1 cellular context compared by ENCODE assay signal in the genomic region with DNA sequence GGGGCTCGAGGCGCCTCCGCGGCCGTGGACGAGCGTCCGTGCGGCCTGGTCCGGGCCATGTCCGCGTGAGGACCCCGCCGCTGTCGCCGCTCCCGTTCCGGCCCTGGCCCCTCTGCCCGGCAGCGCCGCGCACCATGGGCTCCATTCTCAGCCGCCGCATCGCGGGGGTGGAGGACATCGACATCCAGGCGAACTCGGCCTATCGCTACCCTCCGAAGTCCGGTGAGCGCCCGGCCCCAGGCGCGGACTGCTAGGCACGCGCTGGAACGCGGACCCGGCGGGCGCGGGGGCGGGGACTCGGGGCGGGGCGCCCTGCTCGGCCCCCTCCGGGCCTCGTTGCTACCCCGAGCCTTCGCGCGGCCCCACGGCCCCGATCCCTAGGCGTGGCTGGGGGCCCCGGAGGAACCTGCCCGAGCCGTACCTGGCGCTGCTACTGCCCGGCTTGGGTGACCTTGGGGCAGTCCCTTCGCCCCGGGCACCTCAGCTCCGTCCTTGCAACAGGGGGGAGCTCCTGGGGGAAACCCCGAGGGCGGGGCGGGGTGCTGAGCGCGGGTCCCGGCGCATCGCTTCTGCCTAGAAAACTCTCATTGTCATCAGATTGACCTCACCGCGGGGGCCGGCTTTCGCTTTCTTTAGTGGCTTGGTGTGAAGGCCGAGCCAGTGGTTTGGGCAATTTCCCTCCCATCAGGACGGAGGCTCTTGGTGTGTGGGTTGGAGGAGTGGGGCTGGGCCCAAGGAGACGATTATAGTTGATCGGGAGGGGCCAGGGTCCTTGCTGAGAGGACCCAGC.
TF ChIP-seq lines count a peak whose summit lies in the region.

No MANE protein-coding gene starts in this region.

TF ChIP-seq in HepG2, 621 proteins besides CTCF, POLR2A, EP300 and RAD21 (continued from another document and continues in another):
- TF ChIP-seq PRDM15 (CRISPR knock-in tag; IDR thresholded peaks at IDR 0.05): 0 out of 2 replicates have a peak, but pooled peaks have one; percentile 51
- TF ChIP-seq, protein P1, sequence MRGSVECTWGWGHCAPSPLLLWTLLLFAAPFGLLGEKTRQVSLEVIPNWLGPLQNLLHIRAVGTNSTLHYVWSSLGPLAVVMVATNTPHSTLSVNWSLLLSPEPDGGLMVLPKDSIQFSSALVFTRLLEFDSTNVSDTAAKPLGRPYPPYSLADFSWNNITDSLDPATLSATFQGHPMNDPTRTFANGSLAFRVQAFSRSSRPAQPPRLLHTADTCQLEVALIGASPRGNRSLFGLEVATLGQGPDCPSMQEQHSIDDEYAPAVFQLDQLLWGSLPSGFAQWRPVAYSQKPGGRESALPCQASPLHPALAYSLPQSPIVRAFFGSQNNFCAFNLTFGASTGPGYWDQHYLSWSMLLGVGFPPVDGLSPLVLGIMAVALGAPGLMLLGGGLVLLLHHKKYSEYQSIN (CRISPR knock-in tag; IDR thresholded peaks at IDR 0.05; ENCODE audit: borderline replicate concordance): no peak
- TF ChIP-seq, protein P2, sequence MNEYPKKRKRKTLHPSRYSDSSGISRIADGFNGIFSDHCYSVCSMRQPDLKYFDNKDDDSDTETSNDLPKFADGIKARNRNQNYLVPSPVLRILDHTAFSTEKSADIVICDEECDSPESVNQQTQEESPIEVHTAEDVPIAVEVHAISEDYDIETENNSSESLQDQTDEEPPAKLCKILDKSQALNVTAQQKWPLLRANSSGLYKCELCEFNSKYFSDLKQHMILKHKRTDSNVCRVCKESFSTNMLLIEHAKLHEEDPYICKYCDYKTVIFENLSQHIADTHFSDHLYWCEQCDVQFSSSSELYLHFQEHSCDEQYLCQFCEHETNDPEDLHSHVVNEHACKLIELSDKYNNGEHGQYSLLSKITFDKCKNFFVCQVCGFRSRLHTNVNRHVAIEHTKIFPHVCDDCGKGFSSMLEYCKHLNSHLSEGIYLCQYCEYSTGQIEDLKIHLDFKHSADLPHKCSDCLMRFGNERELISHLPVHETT (CRISPR knock-in tag; conservative IDR thresholded peaks at IDR 0.05): 0 out of 2 replicates have a peak, but pooled peaks have one; percentile 38
- TF ChIP-seq ZNF577 (CRISPR knock-in tag; IDR thresholded peaks at IDR 0.05; ENCODE audit: borderline replicate concordance, low read depth): no peak
- TF ChIP-seq SMC3 (IDR thresholded peaks at IDR 0.05; ENCODE audit: low read length): no peak
- TF ChIP-seq PITX1 (CRISPR knock-in tag; IDR thresholded peaks at IDR 0.05): no peak
- TF ChIP-seq, protein P3, sequence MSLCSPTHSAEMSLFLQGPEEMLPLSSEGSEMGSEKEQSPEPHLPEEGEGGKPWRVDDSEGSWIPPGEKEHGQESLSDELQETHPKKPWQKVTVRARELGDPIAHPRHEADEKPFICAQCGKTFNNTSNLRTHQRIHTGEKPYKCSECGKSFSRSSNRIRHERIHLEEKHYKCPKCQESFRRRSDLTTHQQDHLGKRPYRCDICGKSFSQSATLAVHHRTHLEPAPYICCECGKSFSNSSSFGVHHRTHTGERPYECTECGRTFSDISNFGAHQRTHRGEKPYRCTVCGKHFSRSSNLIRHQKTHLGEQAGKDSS (CRISPR knock-in tag; IDR thresholded peaks at IDR 0.05; ENCODE audit: borderline replicate concordance, low read depth): no peak; the same call in 1 of the 2 replicates
- TF ChIP-seq ZNF282 (IDR thresholded peaks at IDR 0.05; ENCODE audit: partially characterized antibody): no peak
- no peak for TF ChIP-seq FOXO4 (CRISPR knock-in tag; conservative IDR thresholded peaks at IDR 0.05)
- TF ChIP-seq GZF1 (CRISPR knock-in tag; IDR thresholded peaks at IDR 0.05): no peak
- TF ChIP-seq ZFP62 (CRISPR knock-in tag; IDR thresholded peaks at IDR 0.05): no peak
- TF ChIP-seq XRCC5 (optimal IDR thresholded peaks at IDR 0.05; ENCODE audit: low read length): no peak
- TF ChIP-seq ATF7-NPFF (CRISPR knock-in tag; IDR thresholded peaks at IDR 0.05; ENCODE audit: low read depth): peak; percentile 81; the same call in 1 of the 2 replicates
- TF ChIP-seq BRCA1 (CRISPR knock-in tag; IDR thresholded peaks at IDR 0.05): no peak
- TF ChIP-seq ZNF296 (CRISPR knock-in tag; conservative IDR thresholded peaks at IDR 0.05): no peak
- peak; percentile 2; the same call in 1 of the 2 replicates for TF ChIP-seq IRF9 (CRISPR knock-in tag; IDR thresholded peaks at IDR 0.05; ENCODE audit: borderline replicate concordance)
- TF ChIP-seq HOXA7 (CRISPR knock-in tag; IDR thresholded peaks at IDR 0.05): no peak
- no peak for TF ChIP-seq SETDB1 (CRISPR knock-in tag; IDR thresholded peaks at IDR 0.05; ENCODE audit: borderline replicate concordance)
- TF ChIP-seq PLRG1 (conservative IDR thresholded peaks at IDR 0.05): no peak
- TF ChIP-seq SKIL (CRISPR knock-in tag; IDR thresholded peaks at IDR 0.05; ENCODE audit: borderline replicate concordance): no peak
- TF ChIP-seq, protein P4, sequence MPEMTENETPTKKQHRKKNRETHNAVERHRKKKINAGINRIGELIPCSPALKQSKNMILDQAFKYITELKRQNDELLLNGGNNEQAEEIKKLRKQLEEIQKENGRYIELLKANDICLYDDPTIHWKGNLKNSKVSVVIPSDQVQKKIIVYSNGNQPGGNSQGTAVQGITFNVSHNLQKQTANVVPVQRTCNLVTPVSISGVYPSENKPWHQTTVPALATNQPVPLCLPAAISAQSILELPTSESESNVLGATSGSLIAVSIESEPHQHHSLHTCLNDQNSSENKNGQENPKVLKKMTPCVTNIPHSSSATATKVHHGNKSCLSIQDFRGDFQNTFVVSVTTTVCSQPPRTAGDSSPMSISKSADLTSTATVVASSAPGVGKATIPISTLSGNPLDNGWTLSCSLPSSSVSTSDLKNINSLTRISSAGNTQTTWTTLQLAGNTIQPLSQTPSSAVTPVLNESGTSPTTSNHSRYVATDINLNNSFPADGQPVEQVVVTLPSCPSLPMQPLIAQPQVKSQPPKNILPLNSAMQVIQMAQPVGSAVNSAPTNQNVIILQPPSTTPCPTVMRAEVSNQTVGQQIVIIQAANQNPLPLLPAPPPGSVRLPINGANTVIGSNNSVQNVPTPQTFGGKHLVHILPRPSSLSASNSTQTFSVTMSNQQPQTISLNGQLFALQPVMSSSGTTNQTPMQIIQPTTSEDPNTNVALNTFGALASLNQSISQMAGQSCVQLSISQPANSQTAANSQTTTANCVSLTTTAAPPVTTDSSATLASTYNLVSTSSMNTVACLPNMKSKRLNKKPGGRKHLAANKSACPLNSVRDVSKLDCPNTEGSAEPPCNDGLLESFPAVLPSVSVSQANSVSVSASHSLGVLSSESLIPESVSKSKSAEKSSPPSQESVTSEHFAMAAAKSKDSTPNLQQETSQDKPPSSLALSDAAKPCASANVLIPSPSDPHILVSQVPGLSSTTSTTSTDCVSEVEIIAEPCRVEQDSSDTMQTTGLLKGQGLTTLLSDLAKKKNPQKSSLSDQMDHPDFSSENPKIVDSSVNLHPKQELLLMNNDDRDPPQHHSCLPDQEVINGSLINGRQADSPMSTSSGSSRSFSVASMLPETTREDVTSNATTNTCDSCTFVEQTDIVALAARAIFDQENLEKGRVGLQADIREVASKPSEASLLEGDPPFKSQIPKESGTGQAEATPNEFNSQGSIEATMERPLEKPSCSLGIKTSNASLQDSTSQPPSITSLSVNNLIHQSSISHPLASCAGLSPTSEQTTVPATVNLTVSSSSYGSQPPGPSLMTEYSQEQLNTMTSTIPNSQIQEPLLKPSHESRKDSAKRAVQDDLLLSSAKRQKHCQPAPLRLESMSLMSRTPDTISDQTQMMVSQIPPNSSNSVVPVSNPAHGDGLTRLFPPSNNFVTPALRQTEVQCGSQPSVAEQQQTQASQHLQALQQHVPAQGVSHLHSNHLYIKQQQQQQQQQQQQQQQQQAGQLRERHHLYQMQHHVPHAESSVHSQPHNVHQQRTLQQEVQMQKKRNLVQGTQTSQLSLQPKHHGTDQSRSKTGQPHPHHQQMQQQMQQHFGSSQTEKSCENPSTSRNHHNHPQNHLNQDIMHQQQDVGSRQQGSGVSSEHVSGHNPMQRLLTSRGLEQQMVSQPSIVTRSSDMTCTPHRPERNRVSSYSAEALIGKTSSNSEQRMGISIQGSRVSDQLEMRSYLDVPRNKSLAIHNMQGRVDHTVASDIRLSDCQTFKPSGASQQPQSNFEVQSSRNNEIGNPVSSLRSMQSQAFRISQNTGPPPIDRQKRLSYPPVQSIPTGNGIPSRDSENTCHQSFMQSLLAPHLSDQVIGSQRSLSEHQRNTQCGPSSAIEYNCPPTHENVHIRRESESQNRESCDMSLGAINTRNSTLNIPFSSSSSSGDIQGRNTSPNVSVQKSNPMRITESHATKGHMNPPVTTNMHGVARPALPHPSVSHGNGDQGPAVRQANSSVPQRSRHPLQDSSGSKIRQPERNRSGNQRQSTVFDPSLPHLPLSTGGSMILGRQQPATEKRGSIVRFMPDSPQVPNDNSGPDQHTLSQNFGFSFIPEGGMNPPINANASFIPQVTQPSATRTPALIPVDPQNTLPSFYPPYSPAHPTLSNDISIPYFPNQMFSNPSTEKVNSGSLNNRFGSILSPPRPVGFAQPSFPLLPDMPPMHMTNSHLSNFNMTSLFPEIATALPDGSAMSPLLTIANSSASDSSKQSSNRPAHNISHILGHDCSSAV (CRISPR knock-in tag; IDR thresholded peaks at IDR 0.05; ENCODE audit: borderline replicate concordance): no peak
- no peak for TF ChIP-seq AGO1 (IDR thresholded peaks at IDR 0.05; ENCODE audit: low read depth, low read length, poor library complexity, severe bottlenecking)
- TF ChIP-seq PAF1 (CRISPR knock-in tag; IDR thresholded peaks at IDR 0.05): no peak
- no peak for TF ChIP-seq STAG1 (CRISPR knock-in tag; IDR thresholded peaks at IDR 0.05)
- TF ChIP-seq RNF219 (CRISPR knock-in tag; IDR thresholded peaks at IDR 0.05): peak; percentile 69; the same call in 1 of the 2 replicates
